In genomic region chr19:54653181-54653809, GRCh38 we compare ENCODE assay signal across 9 cellular contexts. TPM values are rescaled to one million over a fixed set of nuclear protein-coding genes. Genes with fewer than 3 reads are reported as not detected.
DNase-seq lines count a peak whose midpoint lies in the region; ATAC-seq and TF ChIP-seq lines count a peak whose summit lies in the region.
"Had no signal": no experiment of that assay in that cellular context is flagged by ENCODE, and none has a peak within 500 bp of the region (broad histone marks: within the 10 kb centered on the region; RNA-seq: fewer than 3 reads in every experiment).

No MANE protein-coding gene starts in this region.

- no peak for TF ChIP-seq POLR2A in heart left ventricle (IDR thresholded peaks at IDR 0.05)

- intact Hi-C loops in heart left ventricle (cut with DNase I), result loop anchor here in 1 of 10 donors (10.0 kb wide), 1 partner anchor 272 kb away; no protein-coding TSS in a partner anchor
- intact Hi-C loops in right cardiac atrium (cut with DNase I), result no loop called here

- H3K4me1 ChIP-seq in heart left ventricle, result peaks cover 0 to 8% (median 0%) of the 10 kb centered on the region in 12 donors
- H3K4me1 ChIP-seq in right cardiac atrium (ENCODE audit: control insufficient read depth, insufficient read depth, low read length), result no peaks in the 10 kb centered on the region

- TF ChIP-seq CTCF in heart left ventricle (IDR thresholded peaks at IDR 0.05) (peak; percentile 27 to 65 (median 50)), progenitor cell of endocrine pancreas (IDR thresholded peaks at IDR 0.05; ENCODE audit: unreplicated experiment) (peak; percentile 29)

- no peak overlapping the region for H3K4me3 Mint-ChIP-seq in progenitor cell of endocrine pancreas (ENCODE audit: low read depth)
- H3K4me3 Mint-ChIP-seq: activated naive CD8-positive, alpha-beta T cell had no signal

- no peak overlapping the region for H3K27ac ChIP-seq in heart left ventricle
- no peak overlapping the region for H3K27ac ChIP-seq in right cardiac atrium (ENCODE audit: low read length)

- H3K4me1 Mint-ChIP-seq in progenitor cell of endocrine pancreas (ENCODE audit: low read depth), result no peaks in the 10 kb centered on the region

- ATAC-seq in heart left ventricle (no peak), right cardiac atrium (no peak), GM19035 (IDR thresholded peaks at IDR 0.05; ENCODE audit: unreplicated experiment) (no peak)

- H3K27me3 Mint-ChIP-seq in progenitor cell of endocrine pancreas, result no peaks in the 10 kb centered on the region

- no peak for DNase-seq in heart left ventricle
- no peak for DNase-seq in right cardiac atrium
- peak; percentile 12 for DNase-seq in NCI-H460 (ENCODE audit: extremely low read depth, low read depth)
- DNase-seq in dermis blood vessel endothelial cell, result peak; percentile 63
- no peak for DNase-seq in progenitor cell of endocrine pancreas (ENCODE audit: low spot score, unreplicated experiment)
- no peak for DNase-seq in NCI-H345 treated with DMSO at 0.1 percent for 48 hours (lab: John Stamatoyannopoulos, UW; ENCODE audit: unreplicated experiment)
- no peak for DNase-seq in iPS-NIHi11 (ENCODE audit: low spot score)

- peaks cover 0 to 11% (median 7%) of the 10 kb centered on the region in 9 donors for H3K27me3 ChIP-seq in heart left ventricle
- H3K27me3 ChIP-seq in right cardiac atrium (ENCODE audit: control insufficient read depth, insufficient read depth), result no peaks in the 10 kb centered on the region

- no peak overlapping the region for H3K27ac Mint-ChIP-seq in progenitor cell of endocrine pancreas
- H3K27ac Mint-ChIP-seq: activated naive CD8-positive, alpha-beta T cell had no signal

- H3K36me3 ChIP-seq in heart left ventricle, result peaks cover 0 to 5% (median 0%) of the 10 kb centered on the region in 9 donors

- peaks cover 5% of the 10 kb centered on the region for H3K36me3 Mint-ChIP-seq in progenitor cell of endocrine pancreas (ENCODE audit: insufficient read depth)
- H3K36me3 Mint-ChIP-seq: activated naive CD8-positive, alpha-beta T cell had no signal

- H3K9me3 Mint-ChIP-seq in progenitor cell of endocrine pancreas (ENCODE audit: low read depth), result peaks cover 53% of the 10 kb centered on the region

- WGBS in heart left ventricle, 4 donors, result 32 to 42% (median 38%) methylated on average over 6 of the region's 6 CpGs
- WGBS in right cardiac atrium, result 30% methylated on average over 6 of the region's 6 CpGs

- no peak overlapping the region for H3K4me3 ChIP-seq in heart left ventricle
- no peak overlapping the region for H3K4me3 ChIP-seq in right cardiac atrium (ENCODE audit: low read length)

- H3K9me3 ChIP-seq in heart left ventricle (no peaks in the 10 kb centered on the region), right cardiac atrium (ENCODE audit: control insufficient read depth, low read length) (no peaks in the 10 kb centered on the region)

RNA-seq across cellular contexts. Expression of gene LILRB4, which starts 9.5 kb away (rescaled TPM):
- total RNA-seq in heart left ventricle, result 10 to 100 TPM in 2 of 9 donors, 1 to 10 TPM in 6, under 1 TPM in 1; 0.97 to 40.9 (median 2.6) TPM
- 1 to 10 TPM in 1 of 2 donors, under 1 TPM in 1; 0.69 to 1.8 TPM for polyA plus RNA-seq in heart left ventricle
- total RNA-seq in right cardiac atrium, result 1 to 10 TPM; 3.0 to 5.3 (median 4.6) TPM
- polyA plus RNA-seq in right cardiac atrium, result 1.4 TPM
- not detected in 2 replicates for total RNA-seq in NCI-H460 (2014; rRNA removed; shearing (Covaris generic))
- not detected in 2 replicates for polyA plus RNA-seq in NCI-H460 (2014; cell fraction: nucleus; rRNA removed)
- not detected in 2 replicates for total RNA-seq in dermis blood vessel endothelial cell
- total RNA-seq in progenitor cell of endocrine pancreas, result not detected in 2 replicates

RNA-seq across cellular contexts. Expression of gene LILRB1, which starts 23.0 kb away (rescaled TPM):
- total RNA-seq in heart left ventricle (10 to 100 TPM in 2 of 9 donors, 1 to 10 TPM in 4, under 1 TPM in 3; 0.16 to 35.6 (median 1.5) TPM), right cardiac atrium (1 to 10 TPM; 2.4 to 4.1 (median 2.7) TPM), dermis blood vessel endothelial cell (not detected in 2 replicates), progenitor cell of endocrine pancreas (not detected in 2 replicates)
- polyA plus RNA-seq in heart left ventricle (1 to 10 TPM in 1 of 2 donors, under 1 TPM in 1; 0.65 to 1.0 TPM), right cardiac atrium (1.2 TPM)
- total RNA-seq in NCI-H460 (2014; rRNA removed; shearing (Covaris generic)), result not detected in 2 replicates
- polyA plus RNA-seq in NCI-H460 (2014; cell fraction: nucleus; rRNA removed), result not detected in 2 replicates

RNA-seq across cellular contexts. Expression of gene LILRA1, which starts 59.9 kb away (rescaled TPM):
- 1 to 10 TPM in 2 of 9 donors, under 1 TPM in 7; 0.16 to 7.0 (median 0.52) TPM for total RNA-seq in heart left ventricle
- under 1 TPM; 0.11 to 0.28 TPM for polyA plus RNA-seq in heart left ventricle
- total RNA-seq in right cardiac atrium, result 1 to 10 TPM in 2 of 4 donors, under 1 TPM in 2; 0.64 to 1.5 (median 1.0) TPM
- polyA plus RNA-seq in right cardiac atrium, result 0.20 TPM
- total RNA-seq in NCI-H460 (2014; rRNA removed; shearing (Covaris generic)), result not detected in 2 replicates
- not detected in 2 replicates for polyA plus RNA-seq in NCI-H460 (2014; cell fraction: nucleus; rRNA removed)
- not detected in 2 replicates for total RNA-seq in dermis blood vessel endothelial cell
- total RNA-seq in progenitor cell of endocrine pancreas, result not detected in 2 replicates

Comparison
In these comparisons a context has a peak if more than half of its experiments do, and no peak if none do; other contexts are left out.
1. DNase-seq: peak in NCI-H460 (single experiment) and dermis blood vessel endothelial cell (single experiment); none in heart left ventricle (0 of 5), right cardiac atrium (0 of 3), progenitor cell of endocrine pancreas (single experiment), NCI-H345 treated with DMSO at 0.1 percent for 48 hours (single experiment) and iPS-NIHi11 (single experiment).